14 cellular contexts compared by ENCODE assay signal in genomic region chr4:40516651-40517050, GRCh38.
DNase-seq lines count a peak whose midpoint lies in the region; ATAC-seq and TF ChIP-seq lines count a peak whose summit lies in the region.
"Had no signal": no experiment of that assay in that cellular context is flagged by ENCODE, and none has a peak within 500 bp of the region (broad histone marks: within the 10 kb centered on the region; RNA-seq: fewer than 3 reads in every experiment).

No MANE protein-coding gene starts in this region.

- H3K27ac ChIP-seq in Karpas-422 (ENCODE audit: low read length): no peak overlapping the region
- H3K27ac ChIP-seq: SK-N-MC had no signal

- no peaks in the 10 kb centered on the region for H3K9me3 ChIP-seq in Karpas-422 (ENCODE audit: low read length)
- H3K9me3 ChIP-seq: BE2C had no signal

- CTCF ChIA-PET in GM10248 (lab: Yijun Ruan, JAX): no interaction called here

- peak; percentile 47 for ATAC-seq in GM21723 (IDR thresholded peaks at IDR 0.05; ENCODE audit: unreplicated experiment)
- peak; percentile 22 for ATAC-seq in memory B cell (ENCODE audit: low read depth)
- ATAC-seq: natural killer cell treated with Interleukin-12 subunit alpha and Interleukin-12 subunit beta and Interleukin-15 and Interleukin-18, amount 100 ng/mL, for 72 hours had no signal

- H3K27ac Mint-ChIP-seq in IgD-negative memory B cell (peak overlapping the region; percentile 75 to 86 (median 78)), memory B cell (peak overlapping the region; percentile 88)
- H3K27ac Mint-ChIP-seq: activated CD4-positive, alpha-beta memory T cell treated with anti-CD3 and anti-CD28 coated beads for 36 hours had no signal

- H3K4me2 ChIP-seq in Karpas-422 (ENCODE audit: low read depth, low read length, poor library complexity, severe bottlenecking): no peak overlapping the region

- no peaks in the 10 kb centered on the region for H3K79me2 ChIP-seq in Karpas-422 (ENCODE audit: low read length)

- H3K9me2 ChIP-seq in Karpas-422 (replicated peaks; ENCODE audit: insufficient read depth, low read length): no peaks in the 10 kb centered on the region

- H3K9me3 Mint-ChIP-seq in IgD-negative memory B cell: peaks cover 0 to 2% (median 0%) of the 10 kb centered on the region in 3 donors
- H3K9me3 Mint-ChIP-seq in memory B cell: no peaks in the 10 kb centered on the region
- H3K9me3 Mint-ChIP-seq: activated CD4-positive, alpha-beta memory T cell treated with anti-CD3 and anti-CD28 coated beads for 36 hours; natural killer cell treated with Interleukin-12 subunit alpha and Interleukin-12 subunit beta and Interleukin-15 and Interleukin-18, amount 100 ng/mL, for 72 hours had no signal

- no peaks in the 10 kb centered on the region for H4K20me1 ChIP-seq in Karpas-422 (ENCODE audit: insufficient read depth, low read depth, low read length)

- peak; percentile 37 for DNase-seq in GM10248 (ENCODE audit: extremely low spot score)
- DNase-seq in memory B cell (ENCODE audit: low spot score in 2 of 2): peak in 1 of 2 donors; percentile 11
- DNase-seq in COLO829 (ENCODE audit: low spot score): no peak
- no peak for DNase-seq in AML-193 (lab: John Stamatoyannopoulos, UW)
- no peak for DNase-seq in Karpas-422
- no peak for DNase-seq in DMS79 (lab: John Stamatoyannopoulos, UW)
- DNase-seq: activated CD4-positive, alpha-beta memory T cell treated with anti-CD3 and anti-CD28 coated beads for 36 hours; amniotic stem cell; BE2C; NCI-H524 had no signal

- no peak overlapping the region for H3K4me3 ChIP-seq in Karpas-422 (ENCODE audit: low read length)
- H3K4me3 ChIP-seq: SK-N-MC had no signal

- POLR2A ChIA-PET in GM10248 (lab: Yijun Ruan, JAX): no interaction called here

- no peaks in the 10 kb centered on the region for H3K36me3 Mint-ChIP-seq in IgD-negative memory B cell
- no peaks in the 10 kb centered on the region for H3K36me3 Mint-ChIP-seq in memory B cell
- H3K36me3 Mint-ChIP-seq: activated CD4-positive, alpha-beta memory T cell treated with anti-CD3 and anti-CD28 coated beads for 36 hours; natural killer cell treated with Interleukin-12 subunit alpha and Interleukin-12 subunit beta and Interleukin-15 and Interleukin-18, amount 100 ng/mL, for 72 hours had no signal

- H3K4me3 Mint-ChIP-seq in IgD-negative memory B cell (peak overlapping the region in 3 of 4 donors; percentile 5 to 94 (median 80)), memory B cell (peak overlapping the region; percentile 45)
- H3K4me3 Mint-ChIP-seq: activated CD4-positive, alpha-beta memory T cell treated with anti-CD3 and anti-CD28 coated beads for 36 hours; natural killer cell treated with Interleukin-12 subunit alpha and Interleukin-12 subunit beta and Interleukin-15 and Interleukin-18, amount 100 ng/mL, for 72 hours had no signal

- no peaks in the 10 kb centered on the region for H3K27me3 ChIP-seq in Karpas-422 (ENCODE audit: low read length)
- H3K27me3 ChIP-seq: BE2C had no signal

- no peak overlapping the region for H2AFZ ChIP-seq in Karpas-422 (ENCODE audit: low read length)

- peaks cover 17% of the 10 kb centered on the region for H3K4me1 ChIP-seq in Karpas-422 (ENCODE audit: low read length)
- H3K4me1 ChIP-seq: BE2C had no signal

- H3K4me1 Mint-ChIP-seq in IgD-negative memory B cell: peaks cover 43 to 46% (median 46%) of the 10 kb centered on the region in 3 donors
- H3K4me1 Mint-ChIP-seq in memory B cell: peaks cover 35% of the 10 kb centered on the region

- H3K9ac ChIP-seq in Karpas-422 (ENCODE audit: low read length): no peak overlapping the region

- no peaks in the 10 kb centered on the region for H3K27me3 Mint-ChIP-seq in IgD-negative memory B cell
- H3K27me3 Mint-ChIP-seq in memory B cell: no peaks in the 10 kb centered on the region

- no peaks in the 10 kb centered on the region for H3K36me3 ChIP-seq in Karpas-422 (ENCODE audit: insufficient read depth, low read length)
- H3K36me3 ChIP-seq: BE2C had no signal

- no peak for TF ChIP-seq CTCF in GM10248 (IDR thresholded peaks at IDR 0.05; ENCODE audit: control extremely low read depth, extremely low read depth, low read depth, missing control alignments)
